ENCODE assay signal across 19 cellular contexts in the genomic region with DNA sequence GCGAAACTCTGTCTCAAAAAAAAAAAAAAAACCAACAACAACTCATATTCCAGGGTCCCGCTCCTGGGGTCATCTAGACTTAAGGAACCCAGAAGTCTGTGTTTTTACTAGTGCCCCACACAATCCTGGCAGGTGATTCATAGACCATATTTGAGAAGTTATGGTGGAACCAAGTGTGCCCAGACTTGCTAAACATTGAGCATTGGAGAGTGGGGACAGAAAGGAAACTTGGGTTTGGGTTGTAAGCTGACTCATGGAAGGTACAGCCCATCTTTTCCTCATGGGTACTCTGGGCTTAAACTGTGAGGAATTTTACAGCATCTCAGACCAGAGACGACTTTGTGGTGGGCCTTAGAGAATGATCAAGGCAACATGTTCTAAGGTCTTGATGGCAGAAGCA.
"Had no signal": no experiment of that assay in that cellular context is flagged by ENCODE, and none has a peak within 500 bp of the region (broad histone marks: within the 10 kb centered on the region; RNA-seq: fewer than 3 reads in every experiment).

No MANE protein-coding gene starts in this region.

- DNase-seq: KBM-7, MG63, NCI-H1092, NCI-H1105 treated with DMSO at 0.1 percent for 48 hours, NCI-H1436, NCI-H187, NCI-H2029, NCI-H2081 treated with DMSO at 0.1 percent for 48 hours, NCI-H2171, NCI-H226, NCI-H446, NCI-H510A, NCI-H524 treated with DMSO at 0.1 percent for 48 hours, NCI-H69, NCI-H774, RPMI8226, SHP77, SK-N-SH had no signal

- H3K9ac ChIP-seq: SK-N-SH had no signal

- H3K9me3 ChIP-seq: MG63, SK-N-SH had no signal

- H3K4me2 ChIP-seq: SK-N-SH had no signal

- H3K36me3 ChIP-seq: MG63 had no signal

- H3K27me3 ChIP-seq: MG63 had no signal

- FAIRE-seq: RCC 7860 had no signal

- H3K4me3 ChIP-seq: MG63 had no signal
